ENCODE assay signal across 2 cellular contexts in the genomic region with DNA sequence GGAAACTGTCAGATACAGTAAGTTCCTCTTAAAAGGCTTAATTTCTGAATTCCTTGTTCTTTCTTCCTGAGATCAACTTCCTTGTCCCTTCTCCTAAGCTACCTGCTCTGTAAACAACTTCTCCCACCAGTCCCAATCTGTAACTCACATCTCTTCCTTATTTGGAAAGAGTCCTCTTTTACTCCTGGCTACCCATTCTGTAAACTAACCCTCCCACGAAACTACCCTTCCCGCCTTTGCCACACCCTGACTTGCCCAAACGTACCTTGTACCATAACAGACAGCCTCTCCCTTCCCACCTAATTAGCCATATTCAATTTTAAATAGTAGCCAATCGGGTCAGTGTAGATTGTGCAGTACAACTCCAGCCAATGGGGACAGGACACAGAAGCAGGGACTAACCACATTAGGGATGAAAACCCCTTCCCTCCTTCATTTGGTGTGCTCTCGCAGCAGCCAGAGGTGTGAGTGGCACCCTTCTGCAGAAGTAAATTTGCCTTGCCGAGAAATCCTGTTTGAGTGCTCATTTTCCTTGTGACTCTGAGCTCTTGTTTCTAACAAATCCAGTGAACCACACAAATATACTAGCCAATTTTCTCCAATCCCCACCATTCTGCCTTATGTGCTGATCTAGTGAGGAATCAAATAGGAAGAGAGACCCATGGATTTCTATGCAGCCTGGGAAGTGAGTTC.
TF ChIP-seq lines count a peak whose summit lies in the region.

No MANE protein-coding gene starts in this region.

TF ChIP-seq in GM23338, 12 proteins besides CTCF, POLR2A, EP300 and RAD21:
- TF ChIP-seq EZH2 (IDR thresholded peaks at IDR 0.05; ENCODE audit: low read depth, unreplicated experiment), result no peak

TF ChIP-seq in SK-N-SH, 30 proteins besides CTCF, POLR2A, EP300 and RAD21:
- TF ChIP-seq IRF3 (IDR thresholded peaks at IDR 0.05; ENCODE audit: low read depth, low read length) (no peak), RXRA (IDR thresholded peaks at IDR 0.05; ENCODE audit: borderline replicate concordance, low read depth) (no peak), FOSL2 (IDR thresholded peaks at IDR 0.05; ENCODE audit: borderline replicate concordance, low read depth) (no peak), RCOR1 (IDR thresholded peaks at IDR 0.05; ENCODE audit: low read length) (no peak), NRF1 (IDR thresholded peaks at IDR 0.05; ENCODE audit: low read depth, low read length) (no peak), GATA2 (CRISPR knock-in tag; IDR thresholded peaks at IDR 0.05) (no peak), TEAD4 (IDR thresholded peaks at IDR 0.05; ENCODE audit: borderline replicate concordance, insufficient read depth) (no peak), NFIC (IDR thresholded peaks at IDR 0.05; ENCODE audit: borderline replicate concordance) (no peak)
- TF ChIP-seq, protein P1, sequence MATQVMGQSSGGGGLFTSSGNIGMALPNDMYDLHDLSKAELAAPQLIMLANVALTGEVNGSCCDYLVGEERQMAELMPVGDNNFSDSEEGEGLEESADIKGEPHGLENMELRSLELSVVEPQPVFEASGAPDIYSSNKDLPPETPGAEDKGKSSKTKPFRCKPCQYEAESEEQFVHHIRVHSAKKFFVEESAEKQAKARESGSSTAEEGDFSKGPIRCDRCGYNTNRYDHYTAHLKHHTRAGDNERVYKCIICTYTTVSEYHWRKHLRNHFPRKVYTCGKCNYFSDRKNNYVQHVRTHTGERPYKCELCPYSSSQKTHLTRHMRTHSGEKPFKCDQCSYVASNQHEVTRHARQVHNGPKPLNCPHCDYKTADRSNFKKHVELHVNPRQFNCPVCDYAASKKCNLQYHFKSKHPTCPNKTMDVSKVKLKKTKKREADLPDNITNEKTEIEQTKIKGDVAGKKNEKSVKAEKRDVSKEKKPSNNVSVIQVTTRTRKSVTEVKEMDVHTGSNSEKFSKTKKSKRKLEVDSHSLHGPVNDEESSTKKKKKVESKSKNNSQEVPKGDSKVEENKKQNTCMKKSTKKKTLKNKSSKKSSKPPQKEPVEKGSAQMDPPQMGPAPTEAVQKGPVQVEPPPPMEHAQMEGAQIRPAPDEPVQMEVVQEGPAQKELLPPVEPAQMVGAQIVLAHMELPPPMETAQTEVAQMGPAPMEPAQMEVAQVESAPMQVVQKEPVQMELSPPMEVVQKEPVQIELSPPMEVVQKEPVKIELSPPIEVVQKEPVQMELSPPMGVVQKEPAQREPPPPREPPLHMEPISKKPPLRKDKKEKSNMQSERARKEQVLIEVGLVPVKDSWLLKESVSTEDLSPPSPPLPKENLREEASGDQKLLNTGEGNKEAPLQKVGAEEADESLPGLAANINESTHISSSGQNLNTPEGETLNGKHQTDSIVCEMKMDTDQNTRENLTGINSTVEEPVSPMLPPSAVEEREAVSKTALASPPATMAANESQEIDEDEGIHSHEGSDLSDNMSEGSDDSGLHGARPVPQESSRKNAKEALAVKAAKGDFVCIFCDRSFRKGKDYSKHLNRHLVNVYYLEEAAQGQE (IDR thresholded peaks at IDR 0.05; ENCODE audit: low read depth, low read length), result no peak
